ENCODE assay signal across 15 cellular contexts in the genomic region with DNA sequence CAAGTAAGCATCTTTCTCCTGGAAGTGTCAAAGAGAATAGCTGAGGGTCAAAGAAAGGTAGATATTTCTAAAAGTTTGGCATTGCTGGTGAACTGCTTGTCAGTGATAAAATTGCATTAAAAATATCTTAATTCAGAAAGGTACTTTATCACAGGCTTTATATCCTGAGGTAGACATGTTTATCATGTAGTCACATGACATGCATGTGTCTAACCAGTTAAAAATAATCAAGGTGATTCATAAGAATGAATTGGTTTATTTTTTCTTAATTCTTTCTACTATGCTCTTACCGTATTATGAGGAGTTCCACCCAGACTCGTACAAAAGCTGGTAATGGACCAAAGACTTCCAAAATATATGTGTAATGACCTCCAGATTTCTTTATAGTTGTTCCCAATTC. TPM values are rescaled to one million over a fixed set of nuclear protein-coding genes. Genes with fewer than 3 reads are reported as not detected.
A peak's percentile ranks its signal among the peaks of the same experiment; 100 is the strongest.
DNase-seq lines count a peak whose midpoint lies in the region; ATAC-seq lines count a peak whose summit lies in the region.
"Had no signal": no experiment of that assay in that cellular context is flagged by ENCODE, and none has a peak within 500 bp of the region (broad histone marks: within the 10 kb centered on the region; RNA-seq: fewer than 3 reads in every experiment).

No MANE protein-coding gene starts in this region.

- no peak for DNase-seq in T-helper 2 cell treated with Interferon-gamma antibody and Interleukin-4, amounts not matched to agents 5 μg/mL and 100 μg/mL, for 36 hours (ENCODE audit: low spot score)
- DNase-seq in T-helper 2 cell (no peak), M059J (ENCODE audit: low read depth) (peak; percentile 48), dermis blood vessel endothelial cell (peak; percentile 42), mesendoderm (no peak), DMS53 (lab: John Stamatoyannopoulos, UW) (no peak)
- no peak for DNase-seq in stimulated activated naive B cell treated with anti-CD40 and anti-IgM and Interleukin-4, amounts not matched to agents 10 μg/mL and 1 μg/mL and 100 μg/mL, for 72 hours
- DNase-seq: 8988T; activated CD4-positive, CD25-positive, alpha-beta regulatory T cell treated with anti-CD3 and anti-CD28 coated beads, Interleukin-2, amount 50 U/mL, for 72 hours; heart left ventricle; NCI-H1694 treated with DMSO at 0.1 percent for 48 hours; SJCRH30 had no signal

- H3K4me3 ChIP-seq in mesendoderm (ENCODE audit: low read length): no peak overlapping the region
- H3K4me3 ChIP-seq: heart left ventricle, SJCRH30 had no signal

- peaks cover 17% of the 10 kb centered on the region for H3K79me2 ChIP-seq in mesendoderm (ENCODE audit: control insufficient read depth, insufficient read depth, low read length)

- H2BK5ac ChIP-seq in mesendoderm (ENCODE audit: low read length): no peak overlapping the region

- no peak overlapping the region for H3K27ac ChIP-seq in mesendoderm (ENCODE audit: low read depth, low read length)
- H3K27ac ChIP-seq: SJCRH30 had no signal

- no peak overlapping the region for H2AK5ac ChIP-seq in mesendoderm (ENCODE audit: low read length)

- H3K27ac Mint-ChIP-seq in T-helper 2 cell treated with Interferon-gamma antibody and Interleukin-4, amounts not matched to agents 5 μg/mL and 100 μg/mL, for 36 hours: peak overlapping the region; percentile 47
- H3K27ac Mint-ChIP-seq in stimulated activated naive B cell treated with anti-CD40 and anti-IgM and Interleukin-4, amounts not matched to agents 10 μg/mL and 1 μg/mL and 100 μg/mL, for 72 hours: peak overlapping the region; percentile 5
- H3K27ac Mint-ChIP-seq: nephron had no signal

- peaks cover 3% of the 10 kb centered on the region for H3K9me3 Mint-ChIP-seq in T-helper 2 cell treated with Interferon-gamma antibody and Interleukin-4, amounts not matched to agents 5 μg/mL and 100 μg/mL, for 36 hours
- no peaks in the 10 kb centered on the region for H3K9me3 Mint-ChIP-seq in stimulated activated naive B cell treated with anti-CD40 and anti-IgM and Interleukin-4, amounts not matched to agents 10 μg/mL and 1 μg/mL and 100 μg/mL, for 72 hours
- H3K9me3 Mint-ChIP-seq: nephron had no signal

- H3K4ac ChIP-seq in mesendoderm (ENCODE audit: low read depth, low read length): no peak overlapping the region

- H3K23ac ChIP-seq in mesendoderm (ENCODE audit: low read length): no peak overlapping the region

- H3K27me3 ChIP-seq in mesendoderm (ENCODE audit: insufficient read depth, low read length, poor library complexity): no peaks in the 10 kb centered on the region
- H3K27me3 ChIP-seq: heart left ventricle, SJCRH30 had no signal

- peaks cover 1% of the 10 kb centered on the region for H3K79me1 ChIP-seq in mesendoderm (ENCODE audit: low read length)

- no peaks in the 10 kb centered on the region for H3K36me3 ChIP-seq in mesendoderm (ENCODE audit: control insufficient read depth, insufficient read depth, low read length)
- H3K36me3 ChIP-seq: heart left ventricle, SJCRH30 had no signal

- no peak overlapping the region for H3K56ac ChIP-seq in mesendoderm (ENCODE audit: low read length)

- no peak overlapping the region for H3K18ac ChIP-seq in mesendoderm (ENCODE audit: low read length)

- no peak overlapping the region for H2BK120ac ChIP-seq in mesendoderm (ENCODE audit: low read depth, low read length)

- H3K9ac ChIP-seq in mesendoderm (ENCODE audit: low read length): no peak overlapping the region

- H4K8ac ChIP-seq in mesendoderm (ENCODE audit: low read depth, low read length): no peak overlapping the region

- H3K4me3 Mint-ChIP-seq in T-helper 2 cell treated with Interferon-gamma antibody and Interleukin-4, amounts not matched to agents 5 μg/mL and 100 μg/mL, for 36 hours: peak overlapping the region; percentile 3
- no peak overlapping the region for H3K4me3 Mint-ChIP-seq in stimulated activated naive B cell treated with anti-CD40 and anti-IgM and Interleukin-4, amounts not matched to agents 10 μg/mL and 1 μg/mL and 100 μg/mL, for 72 hours
- H3K4me3 Mint-ChIP-seq: nephron had no signal

- ATAC-seq in stimulated activated naive B cell treated with anti-CD40 and anti-IgM and Interleukin-4, amounts not matched to agents 10 μg/mL and 1 μg/mL and 100 μg/mL, for 72 hours (replicated peaks): no peak
- ATAC-seq in HG03108 (IDR thresholded peaks at IDR 0.05; ENCODE audit: unreplicated experiment): no peak
- ATAC-seq: heart left ventricle, left lobe of liver had no signal

- no peaks in the 10 kb centered on the region for H3K27me3 Mint-ChIP-seq in T-helper 2 cell treated with Interferon-gamma antibody and Interleukin-4, amounts not matched to agents 5 μg/mL and 100 μg/mL, for 36 hours (ENCODE audit: low read depth)
- no peaks in the 10 kb centered on the region for H3K27me3 Mint-ChIP-seq in stimulated activated naive B cell treated with anti-CD40 and anti-IgM and Interleukin-4, amounts not matched to agents 10 μg/mL and 1 μg/mL and 100 μg/mL, for 72 hours

- peaks cover 11% of the 10 kb centered on the region for H3K36me3 Mint-ChIP-seq in T-helper 2 cell treated with Interferon-gamma antibody and Interleukin-4, amounts not matched to agents 5 μg/mL and 100 μg/mL, for 36 hours (ENCODE audit: low read depth)
- H3K36me3 Mint-ChIP-seq in stimulated activated naive B cell treated with anti-CD40 and anti-IgM and Interleukin-4, amounts not matched to agents 10 μg/mL and 1 μg/mL and 100 μg/mL, for 72 hours: no peaks in the 10 kb centered on the region

- no peak overlapping the region for H3K4me2 ChIP-seq in mesendoderm (ENCODE audit: low read length)

- H3K4me1 ChIP-seq in mesendoderm (ENCODE audit: control insufficient read depth, low read depth, low read length): no peaks in the 10 kb centered on the region
- H3K4me1 ChIP-seq: SJCRH30 had no signal

- no peak overlapping the region for H4K5ac ChIP-seq in mesendoderm (ENCODE audit: low read length)

- no peak overlapping the region for H2BK15ac ChIP-seq in mesendoderm (replicated peaks; ENCODE audit: low read depth)

- no CpG with 5 or more reads among the region's 2 CpGs for WGBS in mesendoderm (ENCODE audit: extremely low coverage, insufficient coverage, low lambda C conversion rate)

- H3K4me1 Mint-ChIP-seq in T-helper 2 cell treated with Interferon-gamma antibody and Interleukin-4, amounts not matched to agents 5 μg/mL and 100 μg/mL, for 36 hours (ENCODE audit: low read depth): peaks cover 34% of the 10 kb centered on the region
- H3K4me1 Mint-ChIP-seq in stimulated activated naive B cell treated with anti-CD40 and anti-IgM and Interleukin-4, amounts not matched to agents 10 μg/mL and 1 μg/mL and 100 μg/mL, for 72 hours: no peaks in the 10 kb centered on the region
- H3K4me1 Mint-ChIP-seq: nephron had no signal

RNA-seq across cellular contexts. Expression of gene SLC7A11, which starts 6.1 kb away (rescaled TPM):
- 7.8 and 9.2 TPM in 2 replicates for total RNA-seq in M059J (2014; rRNA removed; shearing (Covaris generic))
- 16.5 and 46.1 TPM in 2 replicates for total RNA-seq in dermis blood vessel endothelial cell
- 23.6 TPM for polyA plus RNA-seq in mesendoderm (2013, experiment 1 of 2)
- 23.4 TPM for polyA plus RNA-seq in mesendoderm (2013, experiment 2 of 2)

Comparison
In these comparisons a context has a peak if more than half of its experiments do, and no peak if none do; other contexts are left out.
1. DNase-seq: peak in M059J (single experiment) and dermis blood vessel endothelial cell (single experiment); none in T-helper 2 cell treated with Interferon-gamma antibody and Interleukin-4, amounts not matched to agents 5 μg/mL and 100 μg/mL, for 36 hours (single experiment), T-helper 2 cell (0 of 5), stimulated activated naive B cell treated with anti-CD40 and anti-IgM and Interleukin-4, amounts not matched to agents 10 μg/mL and 1 μg/mL and 100 μg/mL, for 72 hours (single experiment), mesendoderm (single experiment) and DMS53 (single experiment).